ENCODE assay signal across 22 cellular contexts in the genomic region with DNA sequence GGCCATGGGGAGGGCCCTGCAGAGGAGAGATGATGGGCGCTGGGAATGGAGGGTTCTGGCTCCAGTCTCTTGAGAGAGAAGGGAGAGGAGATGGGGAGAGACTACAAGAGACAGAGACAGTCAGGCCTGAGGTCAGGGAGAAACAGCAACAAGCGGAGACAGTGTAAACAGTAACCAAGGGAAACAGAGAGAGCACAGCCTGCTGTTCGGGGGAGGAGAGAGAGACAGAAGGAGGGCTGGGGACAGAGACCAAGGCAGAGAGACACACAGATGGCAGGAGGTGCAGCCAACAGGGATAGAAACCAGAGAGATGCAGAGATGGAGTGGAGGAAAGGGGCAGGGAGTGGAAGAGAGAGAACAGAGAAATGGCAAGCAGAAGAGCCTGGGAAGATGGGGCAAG.
DNase-seq lines count a peak whose midpoint lies in the region; ATAC-seq and TF ChIP-seq lines count a peak whose summit lies in the region.
"Had no signal": no experiment of that assay in that cellular context is flagged by ENCODE, and none has a peak within 500 bp of the region (broad histone marks: within the 10 kb centered on the region; RNA-seq: fewer than 3 reads in every experiment).

No MANE protein-coding gene starts in this region.

- no peak overlapping the region for H2BK120ac ChIP-seq in mesendoderm (ENCODE audit: low read depth, low read length)

- no peak overlapping the region for H2BK15ac ChIP-seq in mesendoderm (replicated peaks; ENCODE audit: low read depth)

- no peak overlapping the region for H3K9ac ChIP-seq in mesendoderm (ENCODE audit: low read length)

- no peaks in the 10 kb centered on the region for H3K4me1 Mint-ChIP-seq in activated CD8-positive, alpha-beta T cell treated with anti-CD3 and anti-CD28 coated beads for 36 hours (ENCODE audit: low read depth)
- H3K4me1 Mint-ChIP-seq: CD4-positive, alpha-beta memory T cell; IgD-negative memory B cell had no signal

- no peak for ATAC-seq in activated CD8-positive, alpha-beta T cell treated with anti-CD3 and anti-CD28 coated beads for 36 hours
- no peak for ATAC-seq in HG03095 (IDR thresholded peaks at IDR 0.05; ENCODE audit: unreplicated experiment)
- no peak for ATAC-seq in HG02981 (IDR thresholded peaks at IDR 0.05; ENCODE audit: unreplicated experiment)
- ATAC-seq: GM12878 had no signal

- no peak overlapping the region for H4K8ac ChIP-seq in mesendoderm (ENCODE audit: low read depth, low read length)

- no peak overlapping the region for H3K23ac ChIP-seq in mesendoderm (ENCODE audit: low read length)

- intact Hi-C loops in activated CD8-positive, alpha-beta T cell treated with anti-CD3 and anti-CD28 coated beads for 36 hours (cut with micrococcal nuclease): no loop called here

- H3K79me1 ChIP-seq in mesendoderm (ENCODE audit: low read length): no peaks in the 10 kb centered on the region

- H3K9me3 Mint-ChIP-seq in activated CD8-positive, alpha-beta T cell treated with anti-CD3 and anti-CD28 coated beads for 36 hours: no peaks in the 10 kb centered on the region

- H3K9me3 ChIP-seq in WERI-Rb-1 (ENCODE audit: severe bottlenecking): no peaks in the 10 kb centered on the region
- H3K9me3 ChIP-seq: suprapubic skin had no signal

- no peak overlapping the region for H4K5ac ChIP-seq in mesendoderm (ENCODE audit: low read length)

- no peak overlapping the region for H3K27ac Mint-ChIP-seq in activated CD8-positive, alpha-beta T cell treated with anti-CD3 and anti-CD28 coated beads for 36 hours
- H3K27ac Mint-ChIP-seq: CD4-positive, alpha-beta memory T cell; IgD-negative memory B cell had no signal

- no peak overlapping the region for H3K4me3 Mint-ChIP-seq in activated CD8-positive, alpha-beta T cell treated with anti-CD3 and anti-CD28 coated beads for 36 hours
- H3K4me3 Mint-ChIP-seq: CD4-positive, alpha-beta memory T cell had no signal

- H3K27me3 Mint-ChIP-seq in activated CD8-positive, alpha-beta T cell treated with anti-CD3 and anti-CD28 coated beads for 36 hours: peaks cover 1% of the 10 kb centered on the region

- no peak overlapping the region for H3K56ac ChIP-seq in mesendoderm (ENCODE audit: low read length)

- TF ChIP-seq CTCF in WERI-Rb-1 (IDR thresholded peaks at IDR 0.05; ENCODE audit: low read depth, low read length): no peak
- no peak for TF ChIP-seq CTCF in activated CD8-positive, alpha-beta T cell treated with anti-CD3 and anti-CD28 coated beads for 36 hours (IDR thresholded peaks at IDR 0.05)

- no peak overlapping the region for H3K18ac ChIP-seq in mesendoderm (ENCODE audit: low read length)

- peak; percentile 78 for DNase-seq in DMS153 (lab: John Stamatoyannopoulos, UW)
- peak; percentile 79 for DNase-seq in NCI-H2171 (lab: John Stamatoyannopoulos, UW)
- peak; percentile 30 for DNase-seq in WERI-Rb-1
- peak; percentile 76 for DNase-seq in mesendoderm
- DNase-seq in central memory CD4-positive, alpha-beta T cell: no peak
- no peak for DNase-seq in activated CD8-positive, alpha-beta T cell treated with anti-CD3 and anti-CD28 coated beads for 36 hours
- DNase-seq: activated CD4-positive, alpha-beta T cell treated with anti-CD3 and anti-CD28 coated beads for 1 hour; activated gamma-delta T cell treated with Interleukin-2 at 50 U/mL for 16 hours; amniotic stem cell; CD4-positive, alpha-beta memory T cell; cerebellar nuclear complex; GDM1; NCI-H2107; stimulated activated CD4-positive, alpha-beta T cell treated with anti-CD3 and anti-CD28 coated beads, Interleukin-4, amount 100 ng/mL, for 4 hours; stimulated activated CD8-positive, alpha-beta memory T cell treated with anti-CD3 and anti-CD28 coated beads, Interleukin-4, amount 100 ng/mL, for 48 hours had no signal

- no peaks in the 10 kb centered on the region for H3K36me3 ChIP-seq in WERI-Rb-1
- no peaks in the 10 kb centered on the region for H3K36me3 ChIP-seq in mesendoderm (ENCODE audit: control insufficient read depth, insufficient read depth, low read length)
- H3K36me3 ChIP-seq: suprapubic skin had no signal

- no peaks in the 10 kb centered on the region for H3K79me2 ChIP-seq in mesendoderm (ENCODE audit: control insufficient read depth, insufficient read depth, low read length)
- H3K79me2 ChIP-seq: hepatocyte had no signal

- H3K27ac ChIP-seq in WERI-Rb-1: no peak overlapping the region; the same call in 1 of the 2 replicates
- H3K27ac ChIP-seq in mesendoderm (ENCODE audit: low read depth, low read length): no peak overlapping the region
- H3K27ac ChIP-seq: hepatocyte, skin epidermis, suprapubic skin had no signal

- no peaks in the 10 kb centered on the region for H3K36me3 Mint-ChIP-seq in activated CD8-positive, alpha-beta T cell treated with anti-CD3 and anti-CD28 coated beads for 36 hours (ENCODE audit: low read depth)
- H3K36me3 Mint-ChIP-seq: CD4-positive, alpha-beta memory T cell had no signal

- no peak overlapping the region for H2AK5ac ChIP-seq in mesendoderm (ENCODE audit: low read length)

- no CpG with 5 or more reads among the region's 3 CpGs for WGBS in mesendoderm (ENCODE audit: extremely low coverage, insufficient coverage, low lambda C conversion rate)

- H3K4ac ChIP-seq in mesendoderm (ENCODE audit: low read depth, low read length): no peak overlapping the region

- no peak overlapping the region for H3K4me2 ChIP-seq in mesendoderm (ENCODE audit: low read length)
- H3K4me2 ChIP-seq: hepatocyte had no signal

- POLR2A ChIA-PET in activated CD8-positive, alpha-beta T cell treated with anti-CD3 and anti-CD28 coated beads for 36 hours (lab: Charles Lee): no interaction called here

- CTCF ChIA-PET in activated CD8-positive, alpha-beta T cell treated with anti-CD3 and anti-CD28 coated beads for 36 hours (lab: Charles Lee): no interaction called here

- H3K27me3 ChIP-seq in WERI-Rb-1 (ENCODE audit: insufficient read depth, low read depth, severe bottlenecking) (no peaks in the 10 kb centered on the region), mesendoderm (ENCODE audit: insufficient read depth, low read length, poor library complexity) (no peaks in the 10 kb centered on the region)
- H3K27me3 ChIP-seq: hepatocyte had no signal

- H2BK5ac ChIP-seq in mesendoderm (ENCODE audit: low read length): no peak overlapping the region

- H3K4me3 ChIP-seq in WERI-Rb-1 (ENCODE audit: low read depth, low read length) (no peak overlapping the region), mesendoderm (ENCODE audit: low read length) (no peak overlapping the region)
- H3K4me3 ChIP-seq: GM12878, hepatocyte, skin epidermis, suprapubic skin had no signal

- H3K4me1 ChIP-seq in mesendoderm (ENCODE audit: control insufficient read depth, low read depth, low read length): no peaks in the 10 kb centered on the region
- H3K4me1 ChIP-seq: suprapubic skin had no signal

Comparison
In these comparisons a context has a peak if more than half of its experiments do, and no peak if none do; other contexts are left out.
1. DNase-seq: peak in DMS153 (single experiment), NCI-H2171 (single experiment), WERI-Rb-1 (single experiment) and mesendoderm (single experiment); none in central memory CD4-positive, alpha-beta T cell (single experiment) and activated CD8-positive, alpha-beta T cell treated with anti-CD3 and anti-CD28 coated beads for 36 hours (single experiment).